ENCODE assay signal across 9 cellular contexts in the genomic region with DNA sequence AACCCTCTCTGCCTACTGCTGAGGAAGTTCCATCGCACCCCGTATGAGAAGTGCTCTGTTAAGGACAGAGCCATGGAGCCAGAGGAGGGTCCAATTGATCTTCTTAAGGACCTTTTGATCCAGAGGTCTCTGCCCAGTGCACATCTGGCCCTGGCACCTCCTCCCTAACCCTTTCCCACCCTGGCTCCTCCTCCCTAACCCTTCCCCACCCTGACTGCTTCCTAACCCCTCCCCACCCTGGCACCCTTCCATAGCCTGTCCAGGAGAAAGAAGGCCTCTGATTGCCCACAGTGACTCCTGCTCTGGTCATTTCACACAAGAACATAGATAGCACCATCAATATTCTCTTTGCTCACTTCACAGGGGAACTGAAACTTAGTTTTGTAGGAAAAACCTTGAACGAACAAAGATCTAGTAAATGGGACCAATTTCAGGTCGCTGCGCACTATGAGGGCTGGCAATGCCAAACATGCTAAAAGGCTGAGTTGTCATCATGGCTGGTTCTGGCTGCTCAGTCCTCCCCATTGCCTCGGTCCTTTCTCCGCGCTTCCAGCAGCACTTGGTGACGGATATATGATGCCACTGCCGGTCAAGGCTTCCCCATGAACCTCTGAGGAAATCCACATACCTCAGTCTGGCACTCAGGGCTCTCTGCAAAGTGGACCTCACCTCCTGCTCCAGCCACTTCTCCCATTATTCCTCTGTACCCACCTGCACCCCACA. TPM values are rescaled to one million over a fixed set of nuclear protein-coding genes. Genes with fewer than 3 reads are reported as not detected.
DNase-seq lines count a peak whose midpoint lies in the region; ATAC-seq and TF ChIP-seq lines count a peak whose summit lies in the region.
"Had no signal": no experiment of that assay in that cellular context is flagged by ENCODE, and none has a peak within 500 bp of the region (broad histone marks: within the 10 kb centered on the region; RNA-seq: fewer than 3 reads in every experiment).

No MANE protein-coding gene starts in this region.

- H3K27me3 ChIP-seq in GM06990 (replicated peaks; ENCODE audit: control insufficient read depth, insufficient read depth, low read length) (no peaks in the 10 kb centered on the region; the same call in 1 of the 2 replicates), colonic mucosa (no peaks in the 10 kb centered on the region), prostate gland (replicated peaks; ENCODE audit: insufficient read depth) (no peaks in the 10 kb centered on the region)

- DNase-seq in GM06990 (ENCODE audit: extremely low read depth, insufficient read length) (peak; percentile 65), colonic mucosa (no peak), NCI-H510A (lab: John Stamatoyannopoulos, UW) (no peak), prostate gland (ENCODE audit: low spot score) (no peak), DMS53 (lab: John Stamatoyannopoulos, UW) (no peak)
- no peak for DNase-seq in central memory CD4-positive, alpha-beta T cell
- DNase-seq: NCI-H748 treated with DMSO at 0.1 percent for 48 hours had no signal

- H3K4me1 ChIP-seq in colonic mucosa = peaks cover 12% of the 10 kb centered on the region
- no peaks in the 10 kb centered on the region for H3K4me1 ChIP-seq in prostate gland (replicated peaks)

- ATAC-seq in GM19452 (IDR thresholded peaks at IDR 0.05; ENCODE audit: unreplicated experiment) (peak; percentile 54), HG03135 (IDR thresholded peaks at IDR 0.05; ENCODE audit: unreplicated experiment) (peak; percentile 47)

- 71% methylated on average over 10 of the region's 10 CpGs for WGBS in prostate gland

- TF ChIP-seq POLR2A in prostate gland (IDR thresholded peaks at IDR 0.05) = no peak

- H3K4me3 ChIP-seq in GM06990 (replicated peaks; ENCODE audit: low read depth, low read length) (no peak overlapping the region), colonic mucosa (no peak overlapping the region), prostate gland (no peak overlapping the region)

- intact Hi-C loops in colonic mucosa (cut with DNase I) (loop anchor here (2.0 to 10.0 kb wide), 4 partner anchors 100 to 268 kb away; a partner anchor contains a TSS), prostate gland (cut with DNase I) (loop anchor here (5.0 to 10.0 kb wide), 2 partner anchors 140 to 268 kb away; a partner anchor contains a TSS)

- H3K9me3 ChIP-seq in colonic mucosa (no peaks in the 10 kb centered on the region), prostate gland (no peaks in the 10 kb centered on the region)

- no peak for TF ChIP-seq CTCF in GM06990 (IDR thresholded peaks at IDR 0.05; ENCODE audit: insufficient read depth, low read length, poor library complexity, severe bottlenecking)
- TF ChIP-seq CTCF in colonic mucosa (IDR thresholded peaks at IDR 0.05) = no peak
- TF ChIP-seq CTCF in prostate gland (IDR thresholded peaks at IDR 0.05) = no peak

- H3K36me3 ChIP-seq in GM06990 (ENCODE audit: control insufficient read depth, insufficient read depth, low read length) (no peaks in the 10 kb centered on the region), colonic mucosa (no peaks in the 10 kb centered on the region), prostate gland (no peaks in the 10 kb centered on the region)

- H3K27ac ChIP-seq in colonic mucosa (no peak overlapping the region), prostate gland (no peak overlapping the region)

- peak overlapping the region; percentile 23 to 24 for H3K9ac ChIP-seq in colonic mucosa (ENCODE audit: low read depth in 2 of 2, low read length in 2 of 2)

RNA-seq across cellular contexts. Expression of a gene that starts 49.2 kb away (rescaled TPM):
- 100 to 1,000 TPM in 1 of 2 donors, 10 to 100 TPM in 1; 61.3 to 125 TPM for total RNA-seq in colonic mucosa
- total RNA-seq in prostate gland = 10 to 100 TPM; 11.1 to 61.4 TPM
